21 cellular contexts compared by ENCODE assay signal in the genomic region with DNA sequence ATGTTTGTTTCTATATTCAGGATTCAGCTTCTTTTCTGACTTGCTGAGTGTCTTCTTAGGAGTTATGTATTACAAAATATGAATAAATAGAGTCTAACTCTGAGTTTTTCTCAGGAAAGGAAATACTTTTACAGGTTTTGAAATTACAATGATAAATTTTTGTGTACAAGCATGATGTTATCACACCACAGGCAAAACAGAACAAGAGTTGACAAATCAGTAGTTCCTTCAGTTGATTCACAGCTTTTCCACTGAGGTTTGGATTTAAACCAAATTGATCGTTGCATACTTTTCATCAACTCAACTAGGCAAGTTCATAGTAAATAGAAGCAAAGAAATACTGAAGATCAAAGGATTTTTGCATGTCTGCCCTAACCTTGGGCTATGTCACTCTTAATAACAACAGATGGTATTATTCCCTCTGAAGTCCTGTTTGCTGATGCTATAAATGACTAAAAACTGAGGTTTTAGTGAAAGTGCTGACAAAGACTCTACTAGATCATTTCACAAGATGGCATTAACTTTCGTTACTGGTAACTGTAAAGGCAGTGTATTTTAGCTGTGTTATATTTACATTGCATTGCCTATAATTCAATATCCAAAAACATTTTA.
DNase-seq lines count a peak whose midpoint lies in the region; ATAC-seq, FAIRE-seq and TF ChIP-seq lines count a peak whose summit lies in the region.
"Had no signal": no experiment of that assay in that cellular context is flagged by ENCODE, and none has a peak within 500 bp of the region (broad histone marks: within the 10 kb centered on the region; RNA-seq: fewer than 3 reads in every experiment).

No MANE protein-coding gene starts in this region.

- H3K79me2 ChIP-seq in KMS-11 (ENCODE audit: insufficient read depth, low read depth) (no peaks in the 10 kb centered on the region), OCI-LY7 (ENCODE audit: insufficient read depth, low read depth, low read length) (no peaks in the 10 kb centered on the region)

- H3K27ac Mint-ChIP-seq in MCF 10A (ENCODE audit: low read depth, unreplicated experiment), result no peak overlapping the region
- H3K27ac Mint-ChIP-seq: CD4-positive, alpha-beta memory T cell; HFFc6 had no signal

- peak; percentile 49 for FAIRE-seq in A549 (lab: Jason Lieb, UNC)
- FAIRE-seq: G401.6, GM12892, H54 had no signal

- no peak for TF ChIP-seq CTCF in A549 (IDR thresholded peaks at IDR 0.05)
- no peak for TF ChIP-seq CTCF in KMS-11 (conservative IDR thresholded peaks at IDR 0.05; ENCODE audit: low read depth, low read length)
- TF ChIP-seq CTCF in choroid plexus epithelial cell (conservative IDR thresholded peaks at IDR 0.05; ENCODE audit: low read depth, low read length), result no peak
- TF ChIP-seq CTCF in OCI-LY7 (conservative IDR thresholded peaks at IDR 0.05; ENCODE audit: low read length), result no peak
- TF ChIP-seq CTCF in MCF 10A (IDR thresholded peaks at IDR 0.05; ENCODE audit: unreplicated experiment), result no peak

- H3K9me3 Mint-ChIP-seq in MCF 10A (ENCODE audit: unreplicated experiment), result peaks cover 21% of the 10 kb centered on the region
- H3K9me3 Mint-ChIP-seq: HFFc6 had no signal

- no peak for TF ChIP-seq POLR2A in A549 (IDR thresholded peaks at IDR 0.05; ENCODE audit: low read length)

- H3K27me3 ChIP-seq in KMS-11 (ENCODE audit: insufficient read depth, low read depth), result no peaks in the 10 kb centered on the region

- POLR2A ChIA-PET in A549 (lab: Yijun Ruan, JAX), result no interaction called here
- POLR2A ChIA-PET in OCI-LY7 (lab: Charles Lee), result no interaction called here
- POLR2A ChIA-PET in MCF 10A (lab: Yijun Ruan, JAX), result no interaction called here

- H3K9me3 ChIP-seq in A549 (no peaks in the 10 kb centered on the region), OCI-LY7 (ENCODE audit: low read length) (no peaks in the 10 kb centered on the region)
- H3K9me3 ChIP-seq: HAP-1 had no signal

- no peak overlapping the region for H3K9ac ChIP-seq in KMS-11

- intact Hi-C loops in OCI-LY7 (cut with micrococcal nuclease; ENCODE audit: unreplicated experiment), result no loop called here
- intact Hi-C loops in MCF 10A (cut with micrococcal nuclease), result no loop called here

- no peak for TF ChIP-seq RAD21 in A549 (conservative IDR thresholded peaks at IDR 0.05 in 1 of 2, IDR thresholded peaks at IDR 0.05 in 1 of 2)

- no peaks in the 10 kb centered on the region for H3K9me2 ChIP-seq in OCI-LY7 (ENCODE audit: insufficient read depth, low read length)

- DNase-seq in A549 (ENCODE audit: low read depth in 1 of 2, low spot score in 1 of 2), result no peak
- peak; percentile 20 for DNase-seq in RPMI8226
- peak; percentile 9 for DNase-seq in choroid plexus epithelial cell (ENCODE audit: low read depth)
- DNase-seq in OCI-LY7 (ENCODE audit: low spot score), result no peak
- no peak for DNase-seq in MCF 10A (ENCODE audit: unreplicated experiment)
- DNase-seq in NCI-H446 (lab: John Stamatoyannopoulos, UW), result no peak
- DNase-seq: 8988T; C1 segment of cervical spinal cord; Calu3; CD4-positive, alpha-beta memory T cell; COR-L47; DMS153; DND-41; GOT3; HFFc6 had no signal

- no peaks in the 10 kb centered on the region for H3K4me1 Mint-ChIP-seq in MCF 10A (ENCODE audit: insufficient read depth, unreplicated experiment)

- no peak overlapping the region for H3K4me3 Mint-ChIP-seq in MCF 10A (ENCODE audit: unreplicated experiment)
- H3K4me3 Mint-ChIP-seq: CD4-positive, alpha-beta memory T cell; HFFc6 had no signal

- no TSS peak for BruUV-seq in OCI-LY7 (replicated peaks; lab: Mats Ljungman, UMichigan)
- no TSS peak for BruUV-seq in MCF 10A (replicated peaks; lab: Mats Ljungman, UMichigan)

- WGBS in A549 (ENCODE audit: missing lambda C conversion rate), result 3% methylated on average over 2 of the region's 2 CpGs

- no peak for TF ChIP-seq EP300 in A549 (IDR thresholded peaks at IDR 0.05)

- H3K27me3 Mint-ChIP-seq in MCF 10A (ENCODE audit: insufficient read depth, unreplicated experiment), result no peaks in the 10 kb centered on the region
- H3K27me3 Mint-ChIP-seq: CD4-positive, alpha-beta memory T cell had no signal

- H3K4me2 ChIP-seq in A549, result no peak overlapping the region
- peak overlapping the region; percentile 36 for H3K4me2 ChIP-seq in KMS-11
- H3K4me2 ChIP-seq in OCI-LY7 (ENCODE audit: low read length), result no peak overlapping the region

- ATAC-seq in A549 (no peak), GM18870 (IDR thresholded peaks at IDR 0.05; ENCODE audit: unreplicated experiment) (no peak)

- H3K36me3 ChIP-seq in KMS-11 (ENCODE audit: insufficient read depth) (no peaks in the 10 kb centered on the region), OCI-LY7 (ENCODE audit: insufficient read depth, low read length) (no peaks in the 10 kb centered on the region)
- H3K36me3 ChIP-seq: HAP-1 had no signal

- H4K20me1 ChIP-seq in KMS-11 (ENCODE audit: insufficient read depth) (no peaks in the 10 kb centered on the region), OCI-LY7 (ENCODE audit: insufficient read depth, low read length) (no peaks in the 10 kb centered on the region)

- H3K4me1 ChIP-seq in A549, result no peaks in the 10 kb centered on the region
- H3K4me1 ChIP-seq in KMS-11 (ENCODE audit: low read depth, poor library complexity, severe bottlenecking), result peaks cover 41% of the 10 kb centered on the region
- H3K4me1 ChIP-seq in OCI-LY7 (ENCODE audit: insufficient read depth, low read length, poor library complexity, severe bottlenecking), result no peaks in the 10 kb centered on the region
- H3K4me1 ChIP-seq: HAP-1 had no signal

- no peak overlapping the region for H3K27ac ChIP-seq in A549
- peak overlapping the region; percentile 38; the same call in 1 of the 2 replicates for H3K27ac ChIP-seq in KMS-11
- H3K27ac ChIP-seq in OCI-LY7 (ENCODE audit: low read depth, low read length, poor library complexity, severe bottlenecking), result no peak overlapping the region

- no peak overlapping the region for H2AFZ ChIP-seq in KMS-11 (ENCODE audit: low read depth)
- no peak overlapping the region for H2AFZ ChIP-seq in OCI-LY7 (ENCODE audit: low read length)

- no peaks in the 10 kb centered on the region for H3K36me3 Mint-ChIP-seq in MCF 10A (ENCODE audit: insufficient read depth, unreplicated experiment)

- H3K4me3 ChIP-seq in A549 (no peak overlapping the region), KMS-11 (IDR thresholded peaks at IDR 0.05; ENCODE audit: insufficient read depth, low read depth, low read length) (no peak overlapping the region), choroid plexus epithelial cell (ENCODE audit: low read depth, low read length) (no peak overlapping the region), OCI-LY7 (ENCODE audit: low read depth, low read length, poor library complexity, severe bottlenecking) (no peak overlapping the region)
- H3K4me3 ChIP-seq: HAP-1 had no signal

- CTCF ChIA-PET in A549 (lab: Yijun Ruan, JAX), result no interaction called here
- CTCF ChIA-PET in OCI-LY7 (lab: Charles Lee; ENCODE audit: unreplicated experiment), result interaction anchor here (1.1 kb wide), 1 partner anchor 14 kb away, joined by 3 read pairs; no protein-coding TSS in a partner anchor
- CTCF ChIA-PET in MCF 10A (lab: Yijun Ruan, JAX), result interaction anchor here (0.6 to 1.2 kb wide), 2 partner anchors 853 to 1944 kb away, joined by 4 read pairs; no protein-coding TSS in a partner anchor

TF ChIP-seq in A549, 52 proteins besides CTCF, POLR2A, EP300 and RAD21:
- TF ChIP-seq SREBF2 (IDR thresholded peaks at IDR 0.05), result no peak
- no peak for TF ChIP-seq HDAC2 (IDR thresholded peaks at IDR 0.05)
- TF ChIP-seq JUN (IDR thresholded peaks at IDR 0.05), result no peak
- no peak for TF ChIP-seq SMC3 (IDR thresholded peaks at IDR 0.05)

Comparison
In these comparisons a context has a peak if more than half of its experiments do, and no peak if none do; other contexts are left out.
1. DNase-seq: peak in RPMI8226 (single experiment) and choroid plexus epithelial cell (single experiment); none in A549 (0 of 2), OCI-LY7 (single experiment), MCF 10A (single experiment) and NCI-H446 (0 of 2).